Comparison of ENCODE assay signal across 1 cellular context in genomic region chr19:1105873-1106840, GRCh38.
TF ChIP-seq lines count a peak whose summit lies in the region.

No MANE protein-coding gene starts in this region.

TF ChIP-seq in K562, 482 proteins besides CTCF, POLR2A, EP300 and RAD21 (continued from another document):
- TF ChIP-seq THRB (CRISPR knock-in tag; conservative IDR thresholded peaks at IDR 0.05) (no peak), NFXL1 (CRISPR knock-in tag; IDR thresholded peaks at IDR 0.05) (no peak), RBM22 (IDR thresholded peaks at IDR 0.05; ENCODE audit: low read depth, low read length, poor library complexity, severe bottlenecking) (peak; percentile 7), CBX8 (IDR thresholded peaks at IDR 0.05; ENCODE audit: borderline replicate concordance, extremely low read depth, low read depth, low read length, poor library complexity, severe bottlenecking) (no peak), XRCC5 (IDR thresholded peaks at IDR 0.05; ENCODE audit: low read depth, low read length) (no peak), TRIM28 (IDR thresholded peaks at IDR 0.05) (no peak), HDGF (IDR thresholded peaks at IDR 0.05) (no peak), ZNF12 (CRISPR knock-in tag; IDR thresholded peaks at IDR 0.05) (no peak), JUND (IDR thresholded peaks at IDR 0.05; ENCODE audit: borderline replicate concordance, low read depth, low read length) (no peak), JUND (tag; IDR thresholded peaks at IDR 0.05; ENCODE audit: borderline replicate concordance, low read depth, low read length) (no peak), RBFOX2 (IDR thresholded peaks at IDR 0.05; ENCODE audit: low read depth, low read length) (0 out of 2 replicates have a peak, but pooled peaks have one; percentile 27), PREB (CRISPR knock-in tag; IDR thresholded peaks at IDR 0.05) (no peak), POLR2G (IDR thresholded peaks at IDR 0.05; ENCODE audit: low read depth, low read length) (peak; percentile 5; the same call in 1 of the 2 replicates), CREM (IDR thresholded peaks at IDR 0.05; ENCODE audit: low read depth) (no peak), HES1 (IDR thresholded peaks at IDR 0.05; ENCODE audit: low read depth) (no peak), BCL6 (CRISPR knock-in tag; IDR thresholded peaks at IDR 0.05) (no peak)
